Comparison of ENCODE assay signal across 3 cellular contexts in the genomic region with DNA sequence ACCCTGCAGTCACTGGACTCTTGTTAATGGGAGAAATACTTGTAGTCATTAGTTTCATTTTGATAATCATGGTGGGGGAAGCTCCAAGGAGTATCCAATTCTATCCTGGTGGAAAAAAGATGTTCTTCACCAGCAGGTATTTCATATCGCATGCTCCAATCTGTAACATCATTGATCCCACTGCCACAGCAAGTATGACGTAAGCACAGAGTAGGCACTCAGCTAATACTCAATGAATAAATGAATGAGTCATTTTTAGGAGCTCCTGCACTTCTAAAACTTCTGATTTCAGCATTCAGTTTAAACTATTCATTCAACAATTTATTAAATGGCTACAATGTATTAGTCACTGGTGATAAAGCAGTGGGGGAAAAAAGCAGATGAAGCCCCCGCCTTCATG.
A peak's percentile ranks its signal among the peaks of the same experiment; 100 is the strongest.
TF ChIP-seq lines count a peak whose summit lies in the region.

No MANE protein-coding gene starts in this region.

TF ChIP-seq in HepG2, 621 proteins besides CTCF, POLR2A, EP300 and RAD21:
- TF ChIP-seq ZNF605 (CRISPR knock-in tag; IDR thresholded peaks at IDR 0.05) (no peak), RBAK (CRISPR knock-in tag; IDR thresholded peaks at IDR 0.05) (no peak), CENPX (CRISPR knock-in tag; IDR thresholded peaks at IDR 0.05) (no peak), ZFP41 (CRISPR knock-in tag; IDR thresholded peaks at IDR 0.05; ENCODE audit: borderline replicate concordance) (no peak), ATF7 (IDR thresholded peaks at IDR 0.05) (peak; percentile 68), ATF7 (CRISPR knock-in tag; IDR thresholded peaks at IDR 0.05) (no peak), CREB1 (IDR thresholded peaks at IDR 0.05) (peak; percentile 69), CREB1 (CRISPR knock-in tag; IDR thresholded peaks at IDR 0.05) (no peak)
- TF ChIP-seq, protein P1, sequence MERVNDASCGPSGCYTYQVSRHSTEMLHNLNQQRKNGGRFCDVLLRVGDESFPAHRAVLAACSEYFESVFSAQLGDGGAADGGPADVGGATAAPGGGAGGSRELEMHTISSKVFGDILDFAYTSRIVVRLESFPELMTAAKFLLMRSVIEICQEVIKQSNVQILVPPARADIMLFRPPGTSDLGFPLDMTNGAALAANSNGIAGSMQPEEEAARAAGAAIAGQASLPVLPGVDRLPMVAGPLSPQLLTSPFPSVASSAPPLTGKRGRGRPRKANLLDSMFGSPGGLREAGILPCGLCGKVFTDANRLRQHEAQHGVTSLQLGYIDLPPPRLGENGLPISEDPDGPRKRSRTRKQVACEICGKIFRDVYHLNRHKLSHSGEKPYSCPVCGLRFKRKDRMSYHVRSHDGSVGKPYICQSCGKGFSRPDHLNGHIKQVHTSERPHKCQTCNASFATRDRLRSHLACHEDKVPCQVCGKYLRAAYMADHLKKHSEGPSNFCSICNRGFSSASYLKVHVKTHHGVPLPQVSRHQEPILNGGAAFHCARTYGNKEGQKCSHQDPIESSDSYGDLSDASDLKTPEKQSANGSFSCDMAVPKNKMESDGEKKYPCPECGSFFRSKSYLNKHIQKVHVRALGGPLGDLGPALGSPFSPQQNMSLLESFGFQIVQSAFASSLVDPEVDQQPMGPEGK (CRISPR knock-in tag; IDR thresholded peaks at IDR 0.05): no peak
- TF ChIP-seq, protein P2, sequence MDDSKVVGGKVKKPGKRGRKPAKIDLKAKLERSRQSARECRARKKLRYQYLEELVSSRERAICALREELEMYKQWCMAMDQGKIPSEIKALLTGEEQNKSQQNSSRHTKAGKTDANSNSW (CRISPR knock-in tag; IDR thresholded peaks at IDR 0.05; ENCODE audit: borderline replicate concordance): no peak
- TF ChIP-seq, protein P3, sequence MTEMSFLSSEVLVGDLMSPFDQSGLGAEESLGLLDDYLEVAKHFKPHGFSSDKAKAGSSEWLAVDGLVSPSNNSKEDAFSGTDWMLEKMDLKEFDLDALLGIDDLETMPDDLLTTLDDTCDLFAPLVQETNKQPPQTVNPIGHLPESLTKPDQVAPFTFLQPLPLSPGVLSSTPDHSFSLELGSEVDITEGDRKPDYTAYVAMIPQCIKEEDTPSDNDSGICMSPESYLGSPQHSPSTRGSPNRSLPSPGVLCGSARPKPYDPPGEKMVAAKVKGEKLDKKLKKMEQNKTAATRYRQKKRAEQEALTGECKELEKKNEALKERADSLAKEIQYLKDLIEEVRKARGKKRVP (CRISPR knock-in tag; IDR thresholded peaks at IDR 0.05): no peak

TF ChIP-seq in A549, 52 proteins besides CTCF, POLR2A, EP300 and RAD21:
- TF ChIP-seq FOSL2 (IDR thresholded peaks at IDR 0.05) (no peak), FOSL2 (CRISPR knock-in tag; IDR thresholded peaks at IDR 0.05) (0 out of 2 replicates have a peak, but pooled peaks have one; percentile 23), RFX5 (IDR thresholded peaks at IDR 0.05) (no peak)

TF ChIP-seq in K562, 482 proteins besides CTCF, POLR2A, EP300 and RAD21:
- no peak for TF ChIP-seq MEF2D (tag; conservative IDR thresholded peaks at IDR 0.05; ENCODE audit: low read depth)
- peak; percentile 15; the same call in 1 of the 2 replicates for TF ChIP-seq CREM (IDR thresholded peaks at IDR 0.05; ENCODE audit: low read depth)
- no peak for TF ChIP-seq SMARCE1 (IDR thresholded peaks at IDR 0.05)
- TF ChIP-seq RBM22 (IDR thresholded peaks at IDR 0.05; ENCODE audit: low read depth, low read length, poor library complexity, severe bottlenecking): no peak
- TF ChIP-seq, protein P4, sequence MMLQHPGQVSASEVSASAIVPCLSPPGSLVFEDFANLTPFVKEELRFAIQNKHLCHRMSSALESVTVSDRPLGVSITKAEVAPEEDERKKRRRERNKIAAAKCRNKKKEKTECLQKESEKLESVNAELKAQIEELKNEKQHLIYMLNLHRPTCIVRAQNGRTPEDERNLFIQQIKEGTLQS (IDR thresholded peaks at IDR 0.05): peak; percentile 24; the same call in 1 of the 2 replicates
- TF ChIP-seq, protein P4 (CRISPR knock-in tag; conservative IDR thresholded peaks at IDR 0.05): no peak
- no peak for TF ChIP-seq ZNF224 (CRISPR knock-in tag; IDR thresholded peaks at IDR 0.05)
- TF ChIP-seq HMG20B (CRISPR knock-in tag; IDR thresholded peaks at IDR 0.05): no peak
- no peak for TF ChIP-seq FOXA3 (CRISPR knock-in tag; conservative IDR thresholded peaks at IDR 0.05 in 1 of 2, IDR thresholded peaks at IDR 0.05 in 1 of 2)
- TF ChIP-seq BACH1 (tag; IDR thresholded peaks at IDR 0.05): no peak
